ENCODE assay signal across 8 cellular contexts in the genomic region with DNA sequence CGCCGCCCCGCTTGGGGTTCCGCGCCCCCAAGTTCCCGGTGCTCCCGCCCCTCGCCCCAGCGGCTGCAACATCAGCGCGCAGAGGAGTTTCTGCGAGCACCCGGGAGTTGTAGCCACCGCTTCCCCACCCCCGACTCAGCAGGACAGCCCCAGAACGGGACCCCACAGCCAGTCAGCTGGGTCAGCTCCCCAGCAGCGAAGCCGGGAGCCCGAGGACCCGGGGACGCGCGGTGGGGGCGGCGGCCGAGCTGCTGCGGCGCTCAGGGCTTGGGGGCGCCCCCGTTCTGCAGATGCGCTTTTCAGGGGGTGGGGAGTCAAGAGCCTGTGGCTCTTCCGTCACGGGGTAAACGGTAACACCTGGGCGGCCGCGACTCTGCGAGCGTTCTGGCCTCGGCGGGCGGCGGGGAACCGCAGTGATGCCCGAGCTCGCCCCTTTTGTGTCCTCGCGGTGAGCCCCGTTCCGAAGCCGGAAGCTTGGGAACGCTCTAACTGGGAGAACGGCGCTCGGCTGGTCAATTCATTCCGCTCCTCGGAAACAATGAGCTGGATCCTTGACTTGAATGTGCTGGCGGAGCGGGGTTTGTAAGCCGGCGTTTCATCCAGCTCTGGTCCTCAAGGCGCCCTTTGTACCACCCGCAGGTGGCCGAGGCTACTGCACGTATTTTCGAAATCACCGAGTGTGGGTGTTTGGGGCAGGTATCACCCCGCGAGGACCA. TPM values are rescaled to one million over a fixed set of nuclear protein-coding genes. Genes with fewer than 3 reads are reported as not detected.
DNase-seq lines count a peak whose midpoint lies in the region; ATAC-seq and TF ChIP-seq lines count a peak whose summit lies in the region.

No MANE protein-coding gene starts in this region.

- H3K4me1 ChIP-seq in CD8-positive, alpha-beta memory T cell (ENCODE audit: insufficient read depth, low read length) = no peaks in the 10 kb centered on the region
- H3K4me1 ChIP-seq in PC-9 (replicated peaks; ENCODE audit: insufficient read depth) (peaks cover 8% of the 10 kb centered on the region), neuron (ENCODE audit: insufficient read depth, low read length) (peaks cover 13% of the 10 kb centered on the region), testis (no peaks in the 10 kb centered on the region)

- no peak for TF ChIP-seq POLR2A in testis (IDR thresholded peaks at IDR 0.05)

- CTCF ChIA-PET in CD8-positive, alpha-beta memory T cell (lab: Charles Lee) = interaction anchor here (0.8 to 1.8 kb wide), 8 partner anchors 9 to 182 kb away, joined by 3 to 12 read pairs (median 4); no protein-coding TSS in a partner anchor
- CTCF ChIA-PET in PC-9 (lab: Charles Lee) = interaction anchor here (0.6 to 2.3 kb wide), 3 partner anchors 38 to 215 kb away, joined by 3 to 9 read pairs (median 6); no protein-coding TSS in a partner anchor

- 0 to 1% methylated on average over 34 to 44 of the region's 69 CpGs for WGBS in testis, 2 donors

- H3K36me3 Mint-ChIP-seq in CD8-positive, alpha-beta memory T cell = peaks cover 0 to 5% (median 0%) of the 10 kb centered on the region in 3 donors

- intact Hi-C loops in PC-9 (cut with micrococcal nuclease; ENCODE audit: unreplicated experiment) = loop anchor here (1.0 kb wide), 1 partner anchor 182 kb away; no protein-coding TSS in a partner anchor
- intact Hi-C loops in testis (cut with DNase I; ENCODE audit: low total_unique reads) = no loop called here

- peak; percentile 69 for TF ChIP-seq CTCF in PC-9 (conservative IDR thresholded peaks at IDR 0.05)
- TF ChIP-seq CTCF in fibroblast of villous mesenchyme (IDR thresholded peaks at IDR 0.05; ENCODE audit: insufficient read depth, low read depth, low read length) = peak; percentile 37
- TF ChIP-seq CTCF in testis (IDR thresholded peaks at IDR 0.05) = peak in 2 of 3 experiments; percentile 32 to 62

- H3K79me2 ChIP-seq in PC-9 (ENCODE audit: low read depth) = peaks cover 28% of the 10 kb centered on the region

- POLR2A ChIA-PET in CD8-positive, alpha-beta memory T cell (lab: Charles Lee) = interaction anchor here (0.7 to 1.5 kb wide), 5 partner anchors 9 to 185 kb away, joined by 3 to 13 read pairs (median 3); no protein-coding TSS in a partner anchor
- POLR2A ChIA-PET in PC-9 (lab: Charles Lee; ENCODE audit: unreplicated experiment) = interaction anchor here (0.6 kb wide), 1 partner anchor 125 kb away, joined by 3 read pairs; no protein-coding TSS in a partner anchor

- H3K4me3 Mint-ChIP-seq in CD8-positive, alpha-beta memory T cell = peak overlapping the region; percentile 91 to 97 (median 94)

- no peaks in the 10 kb centered on the region for H3K9me3 ChIP-seq in CD8-positive, alpha-beta memory T cell (ENCODE audit: low read length)
- H3K9me3 ChIP-seq in PC-9 (ENCODE audit: insufficient read depth, low read depth) (no peaks in the 10 kb centered on the region), neuron (ENCODE audit: low read length) (no peaks in the 10 kb centered on the region), testis (no peaks in the 10 kb centered on the region)

- H3K36me3 ChIP-seq in CD8-positive, alpha-beta memory T cell (ENCODE audit: insufficient read depth, low read length) = no peaks in the 10 kb centered on the region
- H3K36me3 ChIP-seq in PC-9 (ENCODE audit: low read depth) (no peaks in the 10 kb centered on the region), neuron (ENCODE audit: insufficient read depth, low read length) (no peaks in the 10 kb centered on the region), testis (ENCODE audit: low read depth, missing control alignments) (no peaks in the 10 kb centered on the region)

- peaks cover 13% of the 10 kb centered on the region; the same call in 1 of the 2 replicates for H3F3A ChIP-seq in PC-9 (ENCODE audit: insufficient read depth, low read depth)

- peak; percentile 30 to 84 (median 57) for DNase-seq in CD8-positive, alpha-beta memory T cell
- DNase-seq in PC-9 (peak; percentile 65 to 78), fibroblast of villous mesenchyme (ENCODE audit: low read depth) (peak; percentile 38), testis (peak; percentile 82)
- DNase-seq in activated T-helper 9 cell treated with anti-CD3 and anti-CD28 coated beads, Interleukin-2, amount 50 U/mL, for 16 hours (ENCODE audit: low read depth) = peak; percentile 63

- ATAC-seq in GM19397 (IDR thresholded peaks at IDR 0.05; ENCODE audit: unreplicated experiment) (peak; percentile 62), HG03521 (IDR thresholded peaks at IDR 0.05; ENCODE audit: unreplicated experiment) (peak; percentile 59)

- H3K4me3 ChIP-seq in CD8-positive, alpha-beta memory T cell (ENCODE audit: low read length) = peak overlapping the region; percentile 52
- peak overlapping the region; percentile 95 for H3K4me3 ChIP-seq in PC-9
- H3K4me3 ChIP-seq in fibroblast of villous mesenchyme (ENCODE audit: low read depth, low read length) = peak overlapping the region; percentile 61
- peak overlapping the region; percentile 69 for H3K4me3 ChIP-seq in neuron (ENCODE audit: low read length)
- peak overlapping the region; percentile 69 to 81 for H3K4me3 ChIP-seq in testis

- peak overlapping the region; percentile 95 for H2AFZ ChIP-seq in PC-9
- H2AFZ ChIP-seq in neuron (ENCODE audit: low read depth, low read length) = peak overlapping the region; percentile 71

- peak overlapping the region; percentile 78 for H3K4me2 ChIP-seq in PC-9

- H3K27me3 Mint-ChIP-seq in CD8-positive, alpha-beta memory T cell = peaks cover 4 to 7% of the 10 kb centered on the region in 2 donors

- H3K27ac Mint-ChIP-seq in CD8-positive, alpha-beta memory T cell = peak overlapping the region; percentile 81 to 97 (median 92)

- no peaks in the 10 kb centered on the region for H4K20me1 ChIP-seq in PC-9 (ENCODE audit: insufficient read depth)

- no TSS peak for BruUV-seq in PC-9 (replicated peaks; lab: Mats Ljungman, UMichigan)

- H3K27ac ChIP-seq in CD8-positive, alpha-beta memory T cell (ENCODE audit: low read depth, low read length) = no peak overlapping the region
- peak overlapping the region; percentile 51; the same call in 1 of the 2 replicates for H3K27ac ChIP-seq in PC-9
- H3K27ac ChIP-seq in testis = peak overlapping the region; percentile 81 to 82

- H3K4me1 Mint-ChIP-seq in CD8-positive, alpha-beta memory T cell = peaks cover 17 to 24% (median 21%) of the 10 kb centered on the region in 3 donors

- H3K27me3 ChIP-seq in CD8-positive, alpha-beta memory T cell (ENCODE audit: insufficient read depth, low read length, poor library complexity, severe bottlenecking) = no peaks in the 10 kb centered on the region
- H3K27me3 ChIP-seq in PC-9 (ENCODE audit: insufficient read depth, low read depth) = no peaks in the 10 kb centered on the region
- H3K27me3 ChIP-seq in neuron (ENCODE audit: insufficient read depth, low read length) = no peaks in the 10 kb centered on the region
- no peaks in the 10 kb centered on the region for H3K27me3 ChIP-seq in testis

- no peaks in the 10 kb centered on the region for H3K9me3 Mint-ChIP-seq in CD8-positive, alpha-beta memory T cell

- H3K9me2 ChIP-seq in PC-9 (ENCODE audit: insufficient read depth) = no peaks in the 10 kb centered on the region

RNA-seq across cellular contexts. Expression of a gene that starts 0.8 kb away (rescaled TPM):
- total RNA-seq in CD8-positive, alpha-beta memory T cell = 1 to 10 TPM; 8.8 to 9.4 TPM
- 1.9 TPM for polyA plus RNA-seq in CD8-positive, alpha-beta memory T cell
- total RNA-seq in PC-9 (2021) = 8.9 and 9.9 TPM in 2 replicates
- 1.7 and 4.5 TPM in 2 replicates for total RNA-seq in fibroblast of villous mesenchyme
- 100 to 1,000 TPM; 104 to 130 TPM for total RNA-seq in testis
- 16.1 TPM for polyA plus RNA-seq in testis (ENCODE audit: insufficient read depth, low read depth, low replicate concordance)
